In genomic region chr1:81670286-81670685, GRCh38 we compare ENCODE assay signal across 10 cellular contexts.
DNase-seq lines count a peak whose midpoint lies in the region; ATAC-seq and TF ChIP-seq lines count a peak whose summit lies in the region.
"Had no signal": no experiment of that assay in that cellular context is flagged by ENCODE, and none has a peak within 500 bp of the region (broad histone marks: within the 10 kb centered on the region; RNA-seq: fewer than 3 reads in every experiment).

No MANE protein-coding gene starts in this region.

- TF ChIP-seq CTCF in body of pancreas (IDR thresholded peaks at IDR 0.05) (no peak), kidney epithelial cell (IDR thresholded peaks at IDR 0.05; ENCODE audit: insufficient read depth, low read length, poor library complexity, severe bottlenecking) (no peak), upper lobe of left lung (IDR thresholded peaks at IDR 0.05) (no peak), progenitor cell of endocrine pancreas (IDR thresholded peaks at IDR 0.05; ENCODE audit: unreplicated experiment) (no peak)

- no peaks in the 10 kb centered on the region for H3K4me1 ChIP-seq in body of pancreas
- H3K4me1 ChIP-seq in upper lobe of left lung, result peaks cover 0 to 9% (median 4%) of the 10 kb centered on the region in 4 donors
- H3K4me1 ChIP-seq: BLaER1 treated with 17β-estradiol and CSF1 and Interleukin-3, amounts not matched to agents 10 nM and 100 nM had no signal

- H3K27me3 ChIP-seq in body of pancreas, result no peaks in the 10 kb centered on the region
- H3K27me3 ChIP-seq in kidney epithelial cell (ENCODE audit: control insufficient read depth, insufficient read depth, low read length), result no peaks in the 10 kb centered on the region
- H3K27me3 ChIP-seq in upper lobe of left lung, result no peaks in the 10 kb centered on the region
- H3K27me3 ChIP-seq: BLaER1 treated with 17β-estradiol and CSF1 and Interleukin-3, amounts not matched to agents 10 nM and 100 nM had no signal

- H3K36me3 ChIP-seq in body of pancreas (replicated peaks in 1 of 2; ENCODE audit: insufficient read depth in 1 of 2, low read depth in 2 of 2) (no peaks in the 10 kb centered on the region), kidney epithelial cell (ENCODE audit: control insufficient read depth, insufficient read depth, low read length) (no peaks in the 10 kb centered on the region), upper lobe of left lung (no peaks in the 10 kb centered on the region)
- H3K36me3 ChIP-seq: BLaER1 treated with 17β-estradiol and CSF1 and Interleukin-3, amounts not matched to agents 10 nM and 100 nM had no signal

- intact Hi-C loops in body of pancreas (cut with DNase I), result no loop called here

- ATAC-seq in body of pancreas (peak; percentile 53), upper lobe of left lung (ENCODE audit: low FRiP score in 2 of 2) (peak; percentile 44 to 75), HG02870 (IDR thresholded peaks at IDR 0.05; ENCODE audit: unreplicated experiment) (no peak)
- ATAC-seq: GM23338 had no signal

- H3K4me3 Mint-ChIP-seq in activated naive CD8-positive, alpha-beta T cell treated with anti-CD3 and anti-CD28 coated beads for 36 hours, result no peak overlapping the region
- H3K4me3 Mint-ChIP-seq in progenitor cell of endocrine pancreas (ENCODE audit: low read depth), result no peak overlapping the region
- H3K4me3 Mint-ChIP-seq: GM23338 had no signal

- peak; percentile 4 to 54 for DNase-seq in NCI-H2081 (lab: John Stamatoyannopoulos, UW)
- DNase-seq in NCI-H2081 treated with DMSO at 0.1 percent for 48 hours (lab: John Stamatoyannopoulos, UW), result no peak
- peak; percentile 56 to 89 (median 80) for DNase-seq in body of pancreas
- peak; percentile 84 for DNase-seq in kidney epithelial cell (ENCODE audit: low read depth)
- DNase-seq in upper lobe of left lung, result peak in 1 of 2 donors; percentile 75
- DNase-seq in activated naive CD8-positive, alpha-beta T cell treated with anti-CD3 and anti-CD28 coated beads for 36 hours, result no peak
- no peak for DNase-seq in progenitor cell of endocrine pancreas (ENCODE audit: low spot score, unreplicated experiment)

- no peak overlapping the region for H3K27ac Mint-ChIP-seq in activated naive CD8-positive, alpha-beta T cell treated with anti-CD3 and anti-CD28 coated beads for 36 hours
- no peak overlapping the region for H3K27ac Mint-ChIP-seq in progenitor cell of endocrine pancreas
- H3K27ac Mint-ChIP-seq: GM23338 had no signal

- H3K27ac ChIP-seq in body of pancreas, result no peak overlapping the region
- no peak overlapping the region for H3K27ac ChIP-seq in upper lobe of left lung
- H3K27ac ChIP-seq: BLaER1 treated with 17β-estradiol and CSF1 and Interleukin-3, amounts not matched to agents 10 nM and 100 nM had no signal

- H3K4me1 Mint-ChIP-seq in activated naive CD8-positive, alpha-beta T cell treated with anti-CD3 and anti-CD28 coated beads for 36 hours, result no peaks in the 10 kb centered on the region
- peaks cover 5% of the 10 kb centered on the region for H3K4me1 Mint-ChIP-seq in progenitor cell of endocrine pancreas (ENCODE audit: low read depth)

- H3K9me3 Mint-ChIP-seq in activated naive CD8-positive, alpha-beta T cell treated with anti-CD3 and anti-CD28 coated beads for 36 hours, result no peaks in the 10 kb centered on the region
- no peaks in the 10 kb centered on the region for H3K9me3 Mint-ChIP-seq in progenitor cell of endocrine pancreas (ENCODE audit: low read depth)
- H3K9me3 Mint-ChIP-seq: GM23338 had no signal

- WGBS in body of pancreas, 2 donors, result 28 to 32% methylated on average over 6 of the region's 6 CpGs
- WGBS in upper lobe of left lung, 2 donors, result 16 to 19% methylated on average over 6 of the region's 6 CpGs

- H3K9me3 ChIP-seq in body of pancreas, result no peaks in the 10 kb centered on the region
- H3K9me3 ChIP-seq in upper lobe of left lung, result no peaks in the 10 kb centered on the region
- H3K9me3 ChIP-seq: BLaER1 treated with 17β-estradiol and CSF1 and Interleukin-3, amounts not matched to agents 10 nM and 100 nM had no signal

- H3K27me3 Mint-ChIP-seq in activated naive CD8-positive, alpha-beta T cell treated with anti-CD3 and anti-CD28 coated beads for 36 hours, result no peaks in the 10 kb centered on the region
- H3K27me3 Mint-ChIP-seq in progenitor cell of endocrine pancreas, result no peaks in the 10 kb centered on the region

- TF ChIP-seq POLR2A in body of pancreas (IDR thresholded peaks at IDR 0.05) (no peak), upper lobe of left lung (IDR thresholded peaks at IDR 0.05) (no peak)

- H3K36me3 Mint-ChIP-seq in activated naive CD8-positive, alpha-beta T cell treated with anti-CD3 and anti-CD28 coated beads for 36 hours, result no peaks in the 10 kb centered on the region
- H3K36me3 Mint-ChIP-seq in progenitor cell of endocrine pancreas (ENCODE audit: insufficient read depth), result no peaks in the 10 kb centered on the region

- TF ChIP-seq EP300 in upper lobe of left lung (IDR thresholded peaks at IDR 0.05), result no peak

- H3K4me3 ChIP-seq in body of pancreas (no peak overlapping the region), kidney epithelial cell (ENCODE audit: low read depth, low read length) (no peak overlapping the region), upper lobe of left lung (no peak overlapping the region)
- H3K4me3 ChIP-seq: BLaER1 treated with 17β-estradiol and CSF1 and Interleukin-3, amounts not matched to agents 10 nM and 100 nM; GM23338 had no signal

Comparison
In these comparisons a context has a peak if more than half of its experiments do, and no peak if none do; other contexts are left out.
1. DNase-seq: peak in NCI-H2081 (2 of 2), body of pancreas (4 of 4) and kidney epithelial cell (single experiment); none in NCI-H2081 treated with DMSO at 0.1 percent for 48 hours (single experiment), activated naive CD8-positive, alpha-beta T cell treated with anti-CD3 and anti-CD28 coated beads for 36 hours (single experiment) and progenitor cell of endocrine pancreas (single experiment).